Comparison of ENCODE assay signal across 22 cellular contexts in genomic region chr13:41543664-41544300, GRCh38.
DNase-seq lines count a peak whose midpoint lies in the region; ATAC-seq and TF ChIP-seq lines count a peak whose summit lies in the region.
"Had no signal": no experiment of that assay in that cellular context is flagged by ENCODE, and none has a peak within 500 bp of the region (broad histone marks: within the 10 kb centered on the region; RNA-seq: fewer than 3 reads in every experiment).

No MANE protein-coding gene starts in this region.

- H2AK5ac ChIP-seq in IMR-90 (ENCODE audit: low read depth, low read length): no peak overlapping the region

- no peak overlapping the region for H3K18ac ChIP-seq in IMR-90 (ENCODE audit: low read depth, low read length)

- DNase-seq in DMS 273 treated with DMSO at 0.1 percent for 48 hours (lab: John Stamatoyannopoulos, UW) (peak; percentile 17), IMR-90 (no peak), astrocyte of the hippocampus (ENCODE audit: low read depth, low spot score) (peak; percentile 55), kidney tubule cell (ENCODE audit: low spot score) (peak; percentile 85), SK-N-DZ (ENCODE audit: low spot score) (no peak), GOT3 (lab: John Stamatoyannopoulos, UW) (no peak)
- DNase-seq: CD8-positive, alpha-beta T cell; DMS79 treated with DMSO at 0.1 percent for 48 hours; HCEC 1CT; Kasumi-1; MG63; NCI-H1092; NCI-H146; NCI-H2029 treated with DMSO at 0.1 percent for 48 hours; NCI-H2171; NCI-H774; RPMI8226; SHP77 treated with DMSO at 0.1 percent for 48 hours had no signal

- H2AFZ ChIP-seq in IMR-90 (replicated peaks; ENCODE audit: low read length, poor library complexity): no peak overlapping the region

- H3K4ac ChIP-seq in IMR-90 (ENCODE audit: low read depth, low read length): no peak overlapping the region

- H2BK15ac ChIP-seq in IMR-90 (ENCODE audit: low read depth, low read length): no peak overlapping the region; the same call in 2 of the 3 replicates

- H3K9me3 ChIP-seq in IMR-90 (ENCODE audit: control insufficient read depth, insufficient read depth, low read length): peaks cover 3% of the 10 kb centered on the region; the same call in 1 of the 2 replicates
- H3K9me3 ChIP-seq: MG63 had no signal

- no TSS peak for BruUV-seq in IMR-90 (replicated peaks; lab: Mats Ljungman, UMichigan)

- no peak overlapping the region for H4K5ac ChIP-seq in IMR-90 (ENCODE audit: low read depth, low read length)

- H4K8ac ChIP-seq in IMR-90 (ENCODE audit: low read depth in 2 of 2, low read length in 2 of 2): no peak overlapping the region

- no peak for TF ChIP-seq POLR2A in IMR-90 (IDR thresholded peaks at IDR 0.05; ENCODE audit: low read depth, low read length)

- no peak overlapping the region for H4K91ac ChIP-seq in IMR-90 (ENCODE audit: insufficient read depth, low read depth, low read length)

- H2AK9ac ChIP-seq in IMR-90 (replicated peaks; ENCODE audit: low read depth, low read length, poor library complexity): peak overlapping the region; percentile 23

- peaks cover 9% of the 10 kb centered on the region for H3K9me1 ChIP-seq in IMR-90 (ENCODE audit: insufficient read depth, low read length)

- H3K4me1 ChIP-seq in IMR-90 (ENCODE audit: control insufficient read depth, insufficient read depth, low read length): peaks cover 12% of the 10 kb centered on the region

- no peaks in the 10 kb centered on the region for H3K79me1 ChIP-seq in IMR-90 (ENCODE audit: low read depth in 1 of 2, low read length in 2 of 2)

- TF ChIP-seq RAD21 in IMR-90 (IDR thresholded peaks at IDR 0.05; ENCODE audit: low read length): no peak

- no peak overlapping the region for H3K27ac ChIP-seq in IMR-90 (ENCODE audit: insufficient read depth, low read length)
- H3K27ac ChIP-seq: BLaER1 treated with 17β-estradiol and CSF1 and Interleukin-3, amounts not matched to agents 10 nM and 100 nM; HL-60 had no signal

- no peak overlapping the region for H3K9ac ChIP-seq in IMR-90 (ENCODE audit: low read depth, low read length)
- H3K9ac ChIP-seq: BLaER1 treated with 17β-estradiol and CSF1 and Interleukin-3, amounts not matched to agents 10 nM and 100 nM had no signal

- ATAC-seq in IMR-90 (ENCODE audit: low read depth): no peak
- ATAC-seq in GM19023 (IDR thresholded peaks at IDR 0.05; ENCODE audit: unreplicated experiment): no peak
- ATAC-seq: CD8-positive, alpha-beta T cell; SK-N-SH treated with all-trans-retinoic acid at 6 μM for 48 hours had no signal

- WGBS in IMR-90 (ENCODE audit: extremely low coverage in 2 of 2, insufficient read length in 1 of 2), 2 experiments: 90% methylated on average over 2 of the region's 7 CpGs; no CpG with 5 or more reads in 1 of the 2 experiments

- H2BK5ac ChIP-seq in IMR-90 (ENCODE audit: low read depth, low read length, poor library complexity, severe bottlenecking): no peak overlapping the region

- H3K4me2 ChIP-seq in IMR-90 (ENCODE audit: low read depth, low read length): no peak overlapping the region
- H3K4me2 ChIP-seq: BLaER1 treated with 17β-estradiol and CSF1 and Interleukin-3, amounts not matched to agents 10 nM and 100 nM had no signal

- in situ Hi-C loops in IMR-90 (cut with MboI; ENCODE audit: low sequenced_read_pairs): no loop called here

- no peaks in the 10 kb centered on the region; the same call in 1 of the 2 replicates for H4K20me1 ChIP-seq in IMR-90 (ENCODE audit: insufficient read depth, low read length)
- H4K20me1 ChIP-seq: BLaER1 treated with 17β-estradiol and CSF1 and Interleukin-3, amounts not matched to agents 10 nM and 100 nM had no signal

- TF ChIP-seq CTCF in IMR-90 (conservative IDR thresholded peaks at IDR 0.05; ENCODE audit: low read depth, low read length): no peak

- H3K56ac ChIP-seq in IMR-90 (ENCODE audit: extremely low read depth, insufficient read depth, low read length): no peak overlapping the region

- CTCF ChIA-PET in IMR-90 (lab: Yijun Ruan, JAX): interaction anchor here (0.6 kb wide), 1 partner anchor 21 kb away, joined by 4 read pairs; no protein-coding TSS in a partner anchor

- no peak overlapping the region; the same call in 1 of the 2 replicates for H3K14ac ChIP-seq in IMR-90 (replicated peaks; ENCODE audit: low read depth, low read length)

- POLR2A ChIA-PET in IMR-90 (lab: Charles Lee; ENCODE audit: unreplicated experiment): no interaction called here

- dilution Hi-C loops in IMR-90 (cut with HindIII; ENCODE audit: low sequenced_read_pairs, unreplicated experiment): no loop called here

- intact Hi-C loops in IMR-90 (cut with micrococcal nuclease): no loop called here

- H3K27me3 ChIP-seq in IMR-90 (ENCODE audit: control insufficient read depth, insufficient read depth, low read length): no peaks in the 10 kb centered on the region; the same call in 1 of the 2 replicates
- H3K27me3 ChIP-seq: BLaER1 treated with 17β-estradiol and CSF1 and Interleukin-3, amounts not matched to agents 10 nM and 100 nM; MG63 had no signal

- H2BK120ac ChIP-seq in IMR-90 (ENCODE audit: low read depth, low read length): no peak overlapping the region

- no peak overlapping the region for H3K4me3 ChIP-seq in IMR-90 (ENCODE audit: insufficient read depth, low read depth, low read length)
- H3K4me3 ChIP-seq: BLaER1 treated with 17β-estradiol and CSF1 and Interleukin-3, amounts not matched to agents 10 nM and 100 nM; MG63 had no signal

- no peak overlapping the region for H3K23ac ChIP-seq in IMR-90 (ENCODE audit: low read depth, low read length)

- H3K36me3 ChIP-seq in IMR-90 (ENCODE audit: control insufficient read depth, insufficient read depth, low read length): no peaks in the 10 kb centered on the region
- H3K36me3 ChIP-seq: BLaER1 treated with 17β-estradiol and CSF1 and Interleukin-3, amounts not matched to agents 10 nM and 100 nM; MG63 had no signal

- H2BK20ac ChIP-seq in IMR-90 (ENCODE audit: low read depth, low read length): no peak overlapping the region

TF ChIP-seq in IMR-90, 13 proteins besides CTCF, POLR2A, EP300 and RAD21:
- TF ChIP-seq FOS (IDR thresholded peaks at IDR 0.05; ENCODE audit: low read depth, low read length) (no peak), CEBPB (IDR thresholded peaks at IDR 0.05; ENCODE audit: low read depth, low read length) (no peak), ELK1 (IDR thresholded peaks at IDR 0.05; ENCODE audit: borderline replicate concordance, low read depth, low read length) (no peak), MAZ (IDR thresholded peaks at IDR 0.05; ENCODE audit: borderline replicate concordance, low read depth, low read length) (no peak), BHLHE40 (IDR thresholded peaks at IDR 0.05; ENCODE audit: low read depth, low read length) (no peak), RFX5 (IDR thresholded peaks at IDR 0.05; ENCODE audit: low read depth, low read length) (no peak), MAFK (IDR thresholded peaks at IDR 0.05; ENCODE audit: low read depth, low read length) (no peak), RCOR1 (IDR thresholded peaks at IDR 0.05; ENCODE audit: insufficient replicate concordance, low read length) (no peak), CHD1 (IDR thresholded peaks at IDR 0.05; ENCODE audit: low read depth, low read length) (no peak), NFE2L2 (IDR thresholded peaks at IDR 0.05; ENCODE audit: low read depth, low read length) (no peak), SMC3 (IDR thresholded peaks at IDR 0.05; ENCODE audit: low read depth, low read length) (no peak), MXI1 (IDR thresholded peaks at IDR 0.05; ENCODE audit: borderline replicate concordance, low read depth, low read length) (no peak), USF2 (IDR thresholded peaks at IDR 0.05; ENCODE audit: low read depth, low read length) (no peak)
TF ChIP-seq in IMR-90: peak in this region for 0.

Comparison
In these comparisons a context has a peak if more than half of its experiments do, and no peak if none do; other contexts are left out.
1. DNase-seq: peak in DMS 273 treated with DMSO at 0.1 percent for 48 hours (single experiment), astrocyte of the hippocampus (single experiment) and kidney tubule cell (single experiment); none in IMR-90 (single experiment), SK-N-DZ (single experiment) and GOT3 (single experiment).